In genomic region chr6:34246563-34247391, GRCh38 we compare ENCODE assay signal across 9 cellular contexts. TPM values are rescaled to one million over a fixed set of nuclear protein-coding genes. Genes with fewer than 3 reads are reported as not detected.
DNase-seq lines count a peak whose midpoint lies in the region; ATAC-seq and TF ChIP-seq lines count a peak whose summit lies in the region.
"Had no signal": no experiment of that assay in that cellular context is flagged by ENCODE, and none has a peak within 500 bp of the region (broad histone marks: within the 10 kb centered on the region; RNA-seq: fewer than 3 reads in every experiment).

No MANE protein-coding gene starts in this region.

- peak overlapping the region; percentile 98 for H3K27ac Mint-ChIP-seq in memory B cell

- peak; percentile 68 for TF ChIP-seq CTCF in HFF-Myc (IDR thresholded peaks at IDR 0.05; ENCODE audit: low read depth, low read length, missing control alignments)

- ATAC-seq in memory B cell (ENCODE audit: low read depth) (peak; percentile 14), HG02571 (IDR thresholded peaks at IDR 0.05; ENCODE audit: unreplicated experiment) (no peak), GM19395 (IDR thresholded peaks at IDR 0.05; ENCODE audit: unreplicated experiment) (no peak), HG03175 (IDR thresholded peaks at IDR 0.05; ENCODE audit: unreplicated experiment) (no peak)

- no peaks in the 10 kb centered on the region for H3K27me3 Mint-ChIP-seq in memory B cell

- H3K9me3 Mint-ChIP-seq in memory B cell, result no peaks in the 10 kb centered on the region

- 0 out of 2 replicates have a peak overlapping the region, but pooled peaks have one; percentile 2 for H3K4me3 ChIP-seq in HFF-Myc (replicated peaks; ENCODE audit: low read depth, low read length)
- H3K4me3 ChIP-seq: skin epidermis had no signal

- H3K4me1 Mint-ChIP-seq in memory B cell, result peaks cover 36% of the 10 kb centered on the region

- no peak overlapping the region for H3K4me3 Mint-ChIP-seq in memory B cell

- in situ Hi-C loops in SK-MEL-5 (cut with HindIII; ENCODE audit: low pct_unique_long_range_greater_than_20kb, low sequenced_read_pairs), result no loop called here

- peaks cover 8% of the 10 kb centered on the region for H3K36me3 Mint-ChIP-seq in memory B cell

- DNase-seq in D341Med (ENCODE audit: low spot score), result peak; percentile 76
- no peak for DNase-seq in HFF-Myc (ENCODE audit: extremely low read depth, low read depth)
- peak; percentile 54 for DNase-seq in SK-MEL-5 (ENCODE audit: low read depth, low spot score)
- peak; percentile 64 for DNase-seq in astrocyte of the hippocampus (ENCODE audit: low read depth, low spot score)
- DNase-seq in memory B cell (ENCODE audit: low spot score in 2 of 2), result peak; percentile 49 to 64

RNA-seq across cellular contexts. Expression of gene SMIM29, which starts 2.0 kb away (rescaled TPM):
- 63.5 and 66.6 TPM in 2 replicates for total RNA-seq in SK-MEL-5 (2014; rRNA removed; shearing (Covaris generic))
- 79.0 TPM in 2 replicates for polyA plus RNA-seq in SK-MEL-5 (2015; cell fraction: cytosol; rRNA removed)
- polyA plus RNA-seq in SK-MEL-5 (2015; cell fraction: nucleus; rRNA removed), result 60.7 and 67.5 TPM in 2 replicates

RNA-seq across cellular contexts. Expression of gene HMGA1, which starts 10.1 kb away (rescaled TPM):
- 129 and 131 TPM in 2 replicates for total RNA-seq in SK-MEL-5 (2014; rRNA removed; shearing (Covaris generic))
- 247 and 259 TPM in 2 replicates for polyA plus RNA-seq in SK-MEL-5 (2015; cell fraction: cytosol; rRNA removed)
- 74.9 and 91.1 TPM in 2 replicates for polyA plus RNA-seq in SK-MEL-5 (2015; cell fraction: nucleus; rRNA removed)
